1 cellular context compared by ENCODE assay signal in the genomic region with DNA sequence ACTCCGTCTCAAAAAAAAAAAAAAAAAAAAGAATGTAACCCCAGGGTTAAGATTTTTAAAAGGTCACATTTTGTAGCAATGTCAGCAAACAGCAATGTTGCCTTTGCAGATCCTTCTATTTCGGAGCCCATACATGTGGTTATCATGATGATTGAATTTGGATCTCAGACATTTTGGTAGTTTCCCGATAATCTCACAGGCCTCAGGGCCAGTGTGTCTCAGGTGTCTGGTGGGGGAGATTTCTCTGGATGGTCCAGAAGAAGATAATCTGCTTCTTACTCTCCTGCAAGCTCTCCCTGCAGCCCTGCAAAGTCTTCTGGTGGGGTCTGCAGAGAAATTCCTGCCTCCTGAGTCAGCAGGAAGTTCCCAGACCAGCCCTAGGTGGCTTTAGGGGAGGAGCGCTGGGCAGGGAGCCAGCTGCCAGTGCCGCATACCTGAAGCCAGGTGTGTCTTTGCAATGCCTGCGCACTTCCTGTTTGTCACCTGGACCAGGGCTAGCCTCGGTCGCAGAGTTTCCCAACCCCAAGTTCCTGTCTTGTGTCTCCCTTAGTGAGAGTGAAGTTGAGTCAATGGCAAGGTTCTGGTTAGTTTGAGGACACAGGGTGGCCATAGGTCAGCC.
TF ChIP-seq lines count a peak whose summit lies in the region.

No MANE protein-coding gene starts in this region.

TF ChIP-seq in H1, 55 proteins besides CTCF, POLR2A, EP300 and RAD21:
- TF ChIP-seq YY1 (IDR thresholded peaks at IDR 0.05; ENCODE audit: low read depth, low read length), result 0 out of 2 replicates have a peak, but pooled peaks have one; percentile 14
- peak; percentile 91 for TF ChIP-seq JUN (IDR thresholded peaks at IDR 0.05; ENCODE audit: low read depth, low read length)
- TF ChIP-seq SAP30 (IDR thresholded peaks at IDR 0.05; ENCODE audit: insufficient read depth, insufficient replicate concordance, low read length), result no peak
- peak; percentile 98 for TF ChIP-seq JUND (IDR thresholded peaks at IDR 0.05; ENCODE audit: low read length)
- TF ChIP-seq CREB1 (IDR thresholded peaks at IDR 0.05), result peak; percentile 34; the same call in 1 of the 2 replicates
- TF ChIP-seq, protein P1, sequence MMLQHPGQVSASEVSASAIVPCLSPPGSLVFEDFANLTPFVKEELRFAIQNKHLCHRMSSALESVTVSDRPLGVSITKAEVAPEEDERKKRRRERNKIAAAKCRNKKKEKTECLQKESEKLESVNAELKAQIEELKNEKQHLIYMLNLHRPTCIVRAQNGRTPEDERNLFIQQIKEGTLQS (IDR thresholded peaks at IDR 0.05; ENCODE audit: insufficient read depth, low read depth, low read length), result peak; percentile 58; the same call in 1 of the 2 replicates
- no peak for TF ChIP-seq EGR1 (IDR thresholded peaks at IDR 0.05; ENCODE audit: borderline replicate concordance, low read depth, low read length)
- peak; percentile 54; the same call in 1 of the 2 replicates for TF ChIP-seq RBBP5 (IDR thresholded peaks at IDR 0.05; ENCODE audit: borderline replicate concordance, low read depth, low read length)
- TF ChIP-seq, protein P2, sequence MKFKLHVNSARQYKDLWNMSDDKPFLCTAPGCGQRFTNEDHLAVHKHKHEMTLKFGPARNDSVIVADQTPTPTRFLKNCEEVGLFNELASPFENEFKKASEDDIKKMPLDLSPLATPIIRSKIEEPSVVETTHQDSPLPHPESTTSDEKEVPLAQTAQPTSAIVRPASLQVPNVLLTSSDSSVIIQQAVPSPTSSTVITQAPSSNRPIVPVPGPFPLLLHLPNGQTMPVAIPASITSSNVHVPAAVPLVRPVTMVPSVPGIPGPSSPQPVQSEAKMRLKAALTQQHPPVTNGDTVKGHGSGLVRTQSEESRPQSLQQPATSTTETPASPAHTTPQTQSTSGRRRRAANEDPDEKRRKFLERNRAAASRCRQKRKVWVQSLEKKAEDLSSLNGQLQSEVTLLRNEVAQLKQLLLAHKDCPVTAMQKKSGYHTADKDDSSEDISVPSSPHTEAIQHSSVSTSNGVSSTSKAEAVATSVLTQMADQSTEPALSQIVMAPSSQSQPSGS (IDR thresholded peaks at IDR 0.05; ENCODE audit: low read length), result no peak
- peak; percentile 71 for TF ChIP-seq BACH1 (IDR thresholded peaks at IDR 0.05; ENCODE audit: low read length)
- peak; percentile 80 for TF ChIP-seq POLR2AphosphoS5 (IDR thresholded peaks at IDR 0.05; ENCODE audit: low read depth, low read length)
- TF ChIP-seq SP2 (IDR thresholded peaks at IDR 0.05; ENCODE audit: low read length), result no peak
- no peak for TF ChIP-seq SIRT6 (IDR thresholded peaks at IDR 0.05; ENCODE audit: low read length)
- peak; percentile 56; the same call in 1 of the 2 replicates for TF ChIP-seq TBP (IDR thresholded peaks at IDR 0.05; ENCODE audit: low read depth, low read length)
- no peak for TF ChIP-seq RNF2 (IDR thresholded peaks at IDR 0.05; ENCODE audit: borderline replicate concordance, low read depth, low read length, missing control alignments, poor library complexity, severe bottlenecking)
- peak; percentile 98 for TF ChIP-seq TCF12 (IDR thresholded peaks at IDR 0.05; ENCODE audit: low read depth, low read length)
- TF ChIP-seq MAFK (IDR thresholded peaks at IDR 0.05; ENCODE audit: low read depth, low read length), result peak; percentile 83
- TF ChIP-seq SP1 (IDR thresholded peaks at IDR 0.05; ENCODE audit: low read depth, low read length), result peak; percentile 62; the same call in 1 of the 2 replicates
- TF ChIP-seq CEBPB (IDR thresholded peaks at IDR 0.05; ENCODE audit: low read depth, low read length), result peak; percentile 58
- no peak for TF ChIP-seq GABPA (IDR thresholded peaks at IDR 0.05; ENCODE audit: borderline replicate concordance, insufficient read depth, low read length)
- TF ChIP-seq TEAD4 (IDR thresholded peaks at IDR 0.05; ENCODE audit: low read depth, low read length), result peak; percentile 95
- peak; percentile 47 for TF ChIP-seq CTBP2 (IDR thresholded peaks at IDR 0.05; ENCODE audit: borderline replicate concordance, insufficient read depth, insufficient read length, low read length)
- peak; percentile 82 to 96 for TF ChIP-seq SIN3A (conservative IDR thresholded peaks at IDR 0.05 in 1 of 2, IDR thresholded peaks at IDR 0.05 in 1 of 2; ENCODE audit: low read depth in 1 of 2, low read length in 2 of 2)
- peak; percentile 69; the same call in 1 of the 2 replicates for TF ChIP-seq TAF1 (IDR thresholded peaks at IDR 0.05; ENCODE audit: low read depth, low read length)
- TF ChIP-seq CHD1 (IDR thresholded peaks at IDR 0.05; ENCODE audit: low read depth, low read length), result no peak
- peak; percentile 16; the same call in 1 of the 2 replicates for TF ChIP-seq NRF1 (IDR thresholded peaks at IDR 0.05; ENCODE audit: low read depth, low read length)
TF ChIP-seq in H1: peak in this region for 18.
